In genomic region chr11:87972133-87972532, GRCh38 we compare ENCODE assay signal across 15 cellular contexts.
DNase-seq lines count a peak whose midpoint lies in the region; ATAC-seq and TF ChIP-seq lines count a peak whose summit lies in the region.
"Had no signal": no experiment of that assay in that cellular context is flagged by ENCODE, and none has a peak within 500 bp of the region (broad histone marks: within the 10 kb centered on the region; RNA-seq: fewer than 3 reads in every experiment).

No MANE protein-coding gene starts in this region.

- H3K9me3 Mint-ChIP-seq in activated CD8-positive, alpha-beta memory T cell treated with anti-CD3 and anti-CD28 coated beads, Interleukin-2, amount 10 ng/mL, durations not matched to agents 7 days and 5 days (ENCODE audit: low read depth) = no peaks in the 10 kb centered on the region

- TF ChIP-seq CTCF in GM13976 (IDR thresholded peaks at IDR 0.05; ENCODE audit: borderline replicate concordance, control extremely low read depth, extremely low read depth, insufficient read depth, missing control alignments) = no peak
- TF ChIP-seq CTCF in adrenal gland (IDR thresholded peaks at IDR 0.05) = no peak

- no peak overlapping the region for H3K27ac ChIP-seq in adrenal gland

- H3K9me3 ChIP-seq in adrenal gland (replicated peaks in 1 of 3) = no peaks in the 10 kb centered on the region

- H3K27me3 ChIP-seq in adrenal gland = no peaks in the 10 kb centered on the region

- ATAC-seq in GM19351 (IDR thresholded peaks at IDR 0.05; ENCODE audit: unreplicated experiment) (peak; percentile 95), HG02623 (IDR thresholded peaks at IDR 0.05; ENCODE audit: unreplicated experiment) (peak; percentile 72), HG03442 (IDR thresholded peaks at IDR 0.05; ENCODE audit: unreplicated experiment) (peak; percentile 90)
- ATAC-seq in activated CD8-positive, alpha-beta memory T cell treated with anti-CD3 and anti-CD28 coated beads, Interleukin-2, amount 10 ng/mL, durations not matched to agents 7 days and 5 days = no peak
- ATAC-seq: activated CD8-positive, alpha-beta T cell treated with anti-CD3 and anti-CD28 coated beads, Interleukin-2, amount 10 ng/mL, durations not matched to agents 7 days and 5 days had no signal

- H3K4me3 Mint-ChIP-seq in activated CD8-positive, alpha-beta memory T cell treated with anti-CD3 and anti-CD28 coated beads, Interleukin-2, amount 10 ng/mL, durations not matched to agents 7 days and 5 days = no peak overlapping the region
- H3K4me3 Mint-ChIP-seq: activated CD8-positive, alpha-beta T cell treated with anti-CD3 and anti-CD28 coated beads, Interleukin-2, amount 10 ng/mL, durations not matched to agents 7 days and 5 days had no signal

- no peaks in the 10 kb centered on the region for H3K4me1 Mint-ChIP-seq in activated CD8-positive, alpha-beta memory T cell treated with anti-CD3 and anti-CD28 coated beads, Interleukin-2, amount 10 ng/mL, durations not matched to agents 7 days and 5 days

- CTCF ChIA-PET in activated CD8-positive, alpha-beta memory T cell treated with anti-CD3 and anti-CD28 coated beads, Interleukin-2, amount 10 ng/mL, durations not matched to agents 7 days and 5 days (lab: Charles Lee) = interaction anchor here (0.6 to 1.4 kb wide), 2 partner anchors 551 to 587 kb away, joined by 3 read pairs; no protein-coding TSS in a partner anchor

- no peaks in the 10 kb centered on the region for H3K36me3 Mint-ChIP-seq in activated CD8-positive, alpha-beta memory T cell treated with anti-CD3 and anti-CD28 coated beads, Interleukin-2, amount 10 ng/mL, durations not matched to agents 7 days and 5 days

- intact Hi-C loops in adrenal gland (cut with DNase I) = no loop called here

- in situ Hi-C loops in GM13976 (cut with MboI; ENCODE audit: low sequenced_read_pairs, unreplicated experiment) = no loop called here

- DNase-seq in GM13976 (ENCODE audit: low spot score) = peak; percentile 10
- no peak for DNase-seq in activated CD8-positive, alpha-beta memory T cell treated with anti-CD3 and anti-CD28 coated beads, Interleukin-2, amount 10 ng/mL, durations not matched to agents 7 days and 5 days
- DNase-seq in adrenal gland = no peak
- no peak for DNase-seq in stimulated activated CD4-positive, alpha-beta T cell treated with anti-CD3 and anti-CD28 coated beads, Interleukin-15, amount 100 ng/mL, for 24 hours
- no peak for DNase-seq in NCI-H2227 (lab: John Stamatoyannopoulos, UW; ENCODE audit: unreplicated experiment)
- DNase-seq: activated CD8-positive, alpha-beta T cell treated with anti-CD3 and anti-CD28 coated beads, Interleukin-2, amount 10 ng/mL, durations not matched to agents 7 days and 5 days; amniotic stem cell; foreskin fibroblast; left colon; MV-4-11; NCI-H2081 treated with DMSO at 0.1 percent for 48 hours; substantia nigra had no signal

- H3K27ac Mint-ChIP-seq in activated CD8-positive, alpha-beta memory T cell treated with anti-CD3 and anti-CD28 coated beads, Interleukin-2, amount 10 ng/mL, durations not matched to agents 7 days and 5 days = no peak overlapping the region
- H3K27ac Mint-ChIP-seq: activated CD8-positive, alpha-beta T cell treated with anti-CD3 and anti-CD28 coated beads, Interleukin-2, amount 10 ng/mL, durations not matched to agents 7 days and 5 days had no signal

- WGBS in adrenal gland, 4 donors = 87 to 92% (median 90%) methylated on average over 4 of the region's 4 CpGs

- no peak overlapping the region for H3K4me3 ChIP-seq in adrenal gland

- TF ChIP-seq POLR2A in adrenal gland (IDR thresholded peaks at IDR 0.05) = no peak

- peaks cover 10% of the 10 kb centered on the region for H3K27me3 Mint-ChIP-seq in activated CD8-positive, alpha-beta memory T cell treated with anti-CD3 and anti-CD28 coated beads, Interleukin-2, amount 10 ng/mL, durations not matched to agents 7 days and 5 days

- no peaks in the 10 kb centered on the region for H3K4me1 ChIP-seq in adrenal gland (replicated peaks in 1 of 2)

- H3K36me3 ChIP-seq in adrenal gland (replicated peaks in 1 of 2) = no peaks in the 10 kb centered on the region
